ENCODE assay signal across 8 cellular contexts in genomic region chr1:174160109-174160473, GRCh38. TPM values are rescaled to one million over a fixed set of nuclear protein-coding genes. Genes with fewer than 3 reads are reported as not detected.
DNase-seq lines count a peak whose midpoint lies in the region; ATAC-seq and TF ChIP-seq lines count a peak whose summit lies in the region.

No MANE protein-coding gene starts in this region.

- H3K9me3 ChIP-seq in mucosa of rectum (ENCODE audit: control insufficient read depth in 2 of 2, low read length in 2 of 2) (no peaks in the 10 kb centered on the region), thyroid gland (no peaks in the 10 kb centered on the region)

- no peaks in the 10 kb centered on the region for H3K9me3 Mint-ChIP-seq in activated CD4-positive, alpha-beta T cell treated with anti-CD3 and anti-CD28 coated beads for 36 hours (ENCODE audit: low read depth)

- H3K27me3 ChIP-seq in mucosa of rectum (ENCODE audit: control insufficient read depth in 2 of 2, insufficient read depth in 2 of 2, low read length in 2 of 2) (no peaks in the 10 kb centered on the region), thyroid gland (no peaks in the 10 kb centered on the region)

- peak overlapping the region; percentile 84 to 99 for H3K9ac ChIP-seq in mucosa of rectum (ENCODE audit: low read depth in 1 of 2, low read length in 2 of 2)

- H3K27ac ChIP-seq in mucosa of rectum (ENCODE audit: low read depth in 2 of 2, low read length in 2 of 2) (peak overlapping the region; percentile 97 to 98), thyroid gland (peak overlapping the region; percentile 88 to 95 (median 94))

- no peak for TF ChIP-seq CTCF in epithelial cell of esophagus (IDR thresholded peaks at IDR 0.05; ENCODE audit: insufficient read depth, low read depth, low read length, missing control alignments)
- TF ChIP-seq CTCF in thyroid gland (IDR thresholded peaks at IDR 0.05), result no peak

- TF ChIP-seq POLR2A in thyroid gland (IDR thresholded peaks at IDR 0.05), result no peak

- H3K4me3 Mint-ChIP-seq in activated CD4-positive, alpha-beta T cell treated with anti-CD3 and anti-CD28 coated beads for 36 hours, result peak overlapping the region; percentile 93

- peak overlapping the region; percentile 74 for H3K4me3 ChIP-seq in epithelial cell of esophagus (ENCODE audit: low read length)
- H3K4me3 ChIP-seq in mucosa of rectum (ENCODE audit: low read length in 2 of 2), result peak overlapping the region; percentile 89 to 93
- peak overlapping the region; percentile 80 to 82 (median 81) for H3K4me3 ChIP-seq in thyroid gland (replicated peaks in 1 of 3)

- H3K27ac Mint-ChIP-seq in activated CD4-positive, alpha-beta T cell treated with anti-CD3 and anti-CD28 coated beads for 36 hours, result peak overlapping the region; percentile 92

- H3K36me3 Mint-ChIP-seq in activated CD4-positive, alpha-beta T cell treated with anti-CD3 and anti-CD28 coated beads for 36 hours (ENCODE audit: low read depth), result peaks cover 2% of the 10 kb centered on the region

- peak; percentile 11 for ATAC-seq in GM19023 (IDR thresholded peaks at IDR 0.05; ENCODE audit: unreplicated experiment)
- peak; percentile 3 for ATAC-seq in HG03571 (IDR thresholded peaks at IDR 0.05; ENCODE audit: unreplicated experiment)
- ATAC-seq in activated CD4-positive, alpha-beta T cell treated with anti-CD3 and anti-CD28 coated beads for 36 hours, result peak; percentile 7

- peaks cover 61% of the 10 kb centered on the region for H3K4me1 Mint-ChIP-seq in activated CD4-positive, alpha-beta T cell treated with anti-CD3 and anti-CD28 coated beads for 36 hours

- no peaks in the 10 kb centered on the region for H3K27me3 Mint-ChIP-seq in activated CD4-positive, alpha-beta T cell treated with anti-CD3 and anti-CD28 coated beads for 36 hours

- WGBS in thyroid gland, 2 donors, result 2 to 3% methylated on average over 14 of the region's 14 CpGs

- H3K36me3 ChIP-seq in mucosa of rectum (ENCODE audit: control insufficient read depth in 2 of 2, insufficient read depth in 2 of 2, low read length in 2 of 2) (no peaks in the 10 kb centered on the region), thyroid gland (no peaks in the 10 kb centered on the region)

- intact Hi-C loops in activated CD4-positive, alpha-beta T cell treated with anti-CD3 and anti-CD28 coated beads for 36 hours (cut with DNase I, micrococcal nuclease), result no loop called here
- intact Hi-C loops in thyroid gland (cut with DNase I), result no loop called here

- POLR2A ChIA-PET in activated CD4-positive, alpha-beta T cell treated with anti-CD3 and anti-CD28 coated beads for 36 hours (lab: Charles Lee), result interaction anchor here (1.3 kb wide), 1 partner anchor 15 kb away, joined by 3 read pairs; no protein-coding TSS in a partner anchor

- peak; percentile 76 for DNase-seq in AG20443 (ENCODE audit: low spot score)
- peak; percentile 54 for DNase-seq in activated CD4-positive, alpha-beta T cell treated with anti-CD3 and anti-CD28 coated beads for 36 hours
- peak; percentile 35 for DNase-seq in epithelial cell of esophagus (ENCODE audit: low read depth)
- DNase-seq in thyroid gland, result peak; percentile 38 to 52
- no peak for DNase-seq in GF-D8 (lab: John Stamatoyannopoulos, UW)

- H3K4me1 ChIP-seq in mucosa of rectum (ENCODE audit: control insufficient read depth in 2 of 2, insufficient read depth in 2 of 2, low read length in 2 of 2), result peaks cover 10 to 17% of the 10 kb centered on the region in 2 donors
- peaks cover 11 to 16% of the 10 kb centered on the region in 2 donors for H3K4me1 ChIP-seq in thyroid gland

- CTCF ChIA-PET in activated CD4-positive, alpha-beta T cell treated with anti-CD3 and anti-CD28 coated beads for 36 hours (lab: Charles Lee), result interaction anchor here (1.2 kb wide), 1 partner anchor 9 kb away, joined by 3 read pairs; no protein-coding TSS in a partner anchor

RNA-seq across cellular contexts. Expression of gene RABGAP1L, which starts 0.8 kb away (rescaled TPM):
- total RNA-seq in activated CD4-positive, alpha-beta T cell treated with anti-CD3 and anti-CD28 coated beads for 36 hours, result 10 to 100 TPM; 22.6 to 29.9 TPM
- total RNA-seq in thyroid gland, result 100 to 1,000 TPM in 1 of 4 donors, 10 to 100 TPM in 3; 70.5 to 100 (median 92.6) TPM
